In the genomic region with DNA sequence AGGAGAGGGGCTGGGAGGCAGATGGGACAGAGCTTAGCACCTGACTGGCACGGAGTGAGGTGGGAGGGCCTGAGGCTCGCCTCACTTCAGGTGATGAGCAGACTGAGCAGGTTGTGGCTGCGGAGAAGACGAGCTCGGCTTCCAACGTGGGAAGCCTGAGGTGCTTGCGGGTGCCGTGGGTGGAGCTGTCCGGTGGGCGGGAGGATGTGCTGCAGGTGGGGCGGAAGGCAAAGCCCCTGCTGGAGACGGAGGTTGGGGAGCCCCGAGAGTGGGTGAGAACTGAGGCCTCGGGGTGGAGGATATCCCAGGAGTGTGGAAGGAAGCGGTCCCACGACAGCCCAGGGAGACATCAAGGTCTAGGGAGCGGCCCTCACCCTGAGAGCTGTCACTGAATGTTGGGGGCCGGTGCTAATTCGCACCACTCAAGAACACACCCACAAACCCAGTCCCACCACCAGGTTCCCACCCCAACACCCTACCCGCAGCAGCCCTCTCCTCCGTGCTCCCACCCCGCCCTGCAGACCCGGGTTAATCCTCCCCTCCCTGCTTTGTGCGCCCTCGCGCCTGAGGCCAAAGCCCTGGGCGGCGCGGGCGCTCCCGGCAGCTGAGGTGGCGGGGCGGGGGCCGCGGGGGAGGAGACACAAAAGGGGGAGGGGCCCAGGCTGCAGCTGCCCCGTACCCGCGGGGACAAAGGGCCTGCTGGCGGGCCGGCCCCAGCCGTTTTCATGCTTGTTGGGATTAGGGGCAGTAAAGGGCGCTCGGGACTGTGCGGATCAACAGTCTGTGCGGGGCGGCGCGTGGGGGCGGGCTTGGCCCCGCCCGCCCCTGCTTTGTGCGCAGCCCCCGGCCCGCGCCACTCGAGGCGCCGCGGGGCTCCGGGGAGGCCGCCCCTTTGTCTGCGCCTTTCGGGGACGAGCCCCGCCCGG, we compare ENCODE assay signal across 8 cellular contexts. TPM values are rescaled to one million over a fixed set of nuclear protein-coding genes. Genes with fewer than 3 reads are reported as not detected.
DNase-seq lines count a peak whose midpoint lies in the region; ATAC-seq and TF ChIP-seq lines count a peak whose summit lies in the region.

No MANE protein-coding gene starts in this region.

- no peaks in the 10 kb centered on the region for H3K36me3 Mint-ChIP-seq in stimulated activated naive CD8-positive, alpha-beta T cell treated with anti-CD3 and anti-CD28 coated beads, Interleukin-15, Interleukin-2, amounts not matched to agents 100 ng/mL and 50 ng/mL, for 24 hours (ENCODE audit: low read depth)

- no peak for TF ChIP-seq CTCF in WERI-Rb-1 (IDR thresholded peaks at IDR 0.05; ENCODE audit: low read depth, low read length)
- TF ChIP-seq CTCF in dorsolateral prefrontal cortex (IDR thresholded peaks at IDR 0.05 in 54 of 56, conservative IDR thresholded peaks at IDR 0.05 in 2 of 56; ENCODE audit: low read depth in 1 of 56, partially characterized antibody in 56 of 56) = no peak

- peaks cover 17% of the 10 kb centered on the region for H3K4me1 Mint-ChIP-seq in stimulated activated naive CD8-positive, alpha-beta T cell treated with anti-CD3 and anti-CD28 coated beads, Interleukin-15, Interleukin-2, amounts not matched to agents 100 ng/mL and 50 ng/mL, for 24 hours (ENCODE audit: low read depth)

- ATAC-seq in GM18870 (IDR thresholded peaks at IDR 0.05; ENCODE audit: unreplicated experiment) (no peak), HG03469 (IDR thresholded peaks at IDR 0.05; ENCODE audit: unreplicated experiment) (no peak)

- H3K27me3 Mint-ChIP-seq in stimulated activated naive CD8-positive, alpha-beta T cell treated with anti-CD3 and anti-CD28 coated beads, Interleukin-15, Interleukin-2, amounts not matched to agents 100 ng/mL and 50 ng/mL, for 24 hours = peaks cover 51% of the 10 kb centered on the region

- peak overlapping the region; percentile 93 to 100 (median 98) for H3K4me2 ChIP-seq in BLaER1 treated with 17β-estradiol and CSF1 and Interleukin-3, amounts not matched to agents 10 nM and 100 nM

- peaks cover 0 to 16% (median 0%) of the 10 kb centered on the region in 11 experiments; a peak in 3 of 22 replicates for H3K36me3 ChIP-seq in BLaER1 treated with 17β-estradiol and CSF1 and Interleukin-3, amounts not matched to agents 10 nM and 100 nM
- no peaks in the 10 kb centered on the region for H3K36me3 ChIP-seq in KOPT-K1 (ENCODE audit: insufficient read depth, low read length)
- no peaks in the 10 kb centered on the region for H3K36me3 ChIP-seq in WERI-Rb-1

- peaks cover 0 to 35% (median 0%) of the 10 kb centered on the region in 11 experiments; a peak in 8 of 22 replicates for H4K20me1 ChIP-seq in BLaER1 treated with 17β-estradiol and CSF1 and Interleukin-3, amounts not matched to agents 10 nM and 100 nM

- H3K4me1 ChIP-seq in BLaER1 treated with 17β-estradiol and CSF1 and Interleukin-3, amounts not matched to agents 10 nM and 100 nM = peaks cover 7 to 24% (median 17%) of the 10 kb centered on the region in 10 experiments; a peak in 17 of 20 replicates

- DNase-seq in WERI-Rb-1 = peak; percentile 96
- peak in 7 of 10 donors; percentile 23 to 68 (median 48) for DNase-seq in dorsolateral prefrontal cortex
- peak; percentile 32 for DNase-seq in medulla oblongata (ENCODE audit: extremely low spot score)

- H3K27me3 ChIP-seq in BLaER1 treated with 17β-estradiol and CSF1 and Interleukin-3, amounts not matched to agents 10 nM and 100 nM = peaks cover 12 to 31% (median 22%) of the 10 kb centered on the region in 11 experiments; a peak in 19 of 22 replicates
- no peaks in the 10 kb centered on the region for H3K27me3 ChIP-seq in WERI-Rb-1 (ENCODE audit: insufficient read depth, low read depth, severe bottlenecking)
- H3K27me3 ChIP-seq in dorsolateral prefrontal cortex = no peaks in the 10 kb centered on the region

- H3K27ac Mint-ChIP-seq in stimulated activated naive CD8-positive, alpha-beta T cell treated with anti-CD3 and anti-CD28 coated beads, Interleukin-15, Interleukin-2, amounts not matched to agents 100 ng/mL and 50 ng/mL, for 24 hours = no peak overlapping the region

- H3K4me3 Mint-ChIP-seq in stimulated activated naive CD8-positive, alpha-beta T cell treated with anti-CD3 and anti-CD28 coated beads, Interleukin-15, Interleukin-2, amounts not matched to agents 100 ng/mL and 50 ng/mL, for 24 hours = peak overlapping the region; percentile 79

- H3K9me3 ChIP-seq in BLaER1 treated with 17β-estradiol and CSF1 and Interleukin-3, amounts not matched to agents 10 nM and 100 nM (replicated peaks in 1 of 11) = no peaks in the 10 kb centered on the region
- H3K9me3 ChIP-seq in KOPT-K1 (ENCODE audit: insufficient read depth, low read length, poor library complexity, severe bottlenecking) (no peaks in the 10 kb centered on the region), WERI-Rb-1 (ENCODE audit: severe bottlenecking) (no peaks in the 10 kb centered on the region)

- intact Hi-C loops in dorsolateral prefrontal cortex (cut with DNase I) = no loop called here

- peak overlapping the region; percentile 66 to 87 (median 76); a peak in 21 of 22 replicates for H3K9ac ChIP-seq in BLaER1 treated with 17β-estradiol and CSF1 and Interleukin-3, amounts not matched to agents 10 nM and 100 nM

- peak overlapping the region in 8 of 11 experiments; percentile 54 to 74 (median 65); a peak in 16 of 22 replicates for H3K27ac ChIP-seq in BLaER1 treated with 17β-estradiol and CSF1 and Interleukin-3, amounts not matched to agents 10 nM and 100 nM
- H3K27ac ChIP-seq in KOPT-K1 (ENCODE audit: low read depth, low read length, poor library complexity, severe bottlenecking) (peak overlapping the region; percentile 55), WERI-Rb-1 (peak overlapping the region; percentile 97), dorsolateral prefrontal cortex (peak overlapping the region in 25 of 59 donors; percentile 7 to 78 (median 37))

- peak overlapping the region; percentile 63 to 78 (median 70) for H3K4me3 ChIP-seq in BLaER1 treated with 17β-estradiol and CSF1 and Interleukin-3, amounts not matched to agents 10 nM and 100 nM
- peak overlapping the region; percentile 85 for H3K4me3 ChIP-seq in WERI-Rb-1 (ENCODE audit: low read depth, low read length)
- peak overlapping the region; percentile 11 to 77 (median 60) for H3K4me3 ChIP-seq in dorsolateral prefrontal cortex

- H3K9me3 Mint-ChIP-seq in stimulated activated naive CD8-positive, alpha-beta T cell treated with anti-CD3 and anti-CD28 coated beads, Interleukin-15, Interleukin-2, amounts not matched to agents 100 ng/mL and 50 ng/mL, for 24 hours = no peaks in the 10 kb centered on the region

RNA-seq across cellular contexts. Expression of a gene that starts 11.2 kb away (rescaled TPM):
- total RNA-seq in dorsolateral prefrontal cortex = 100 to 1,000 TPM in 21 of 120 experiments, 10 to 100 TPM in 99; 32.9 to 119 (median 83.6) TPM

Comparison
In these comparisons a context has a peak if more than half of its experiments do, and no peak if none do; other contexts are left out.
1. DNase-seq: peak in every context shown above with its lines; median percentile 96 in WERI-Rb-1; 48 in dorsolateral prefrontal cortex; 32 in medulla oblongata.